1 cellular context compared by ENCODE assay signal in the genomic region with DNA sequence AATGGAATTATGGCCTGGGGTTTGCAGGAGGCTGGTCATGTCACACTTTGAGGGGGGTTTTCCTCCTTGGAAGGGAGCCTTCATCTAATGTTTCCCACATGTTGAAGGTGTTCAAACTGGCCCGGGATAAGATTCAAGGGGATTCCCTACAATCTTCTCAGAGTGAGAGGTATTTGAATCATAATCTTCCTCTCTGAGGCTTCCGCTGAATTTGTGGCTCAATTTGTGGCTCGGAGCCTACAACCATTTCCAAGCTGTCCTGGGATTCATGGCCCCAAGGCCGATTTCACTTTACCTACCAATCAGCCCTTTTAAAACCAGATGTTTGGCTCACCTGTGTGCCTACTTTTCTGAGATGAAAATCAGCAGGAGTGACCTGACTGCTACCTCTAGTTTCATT.
TF ChIP-seq lines count a peak whose summit lies in the region.

No MANE protein-coding gene starts in this region.

TF ChIP-seq in IMR-90, 13 proteins besides CTCF, POLR2A, EP300 and RAD21:
- TF ChIP-seq CHD1 (IDR thresholded peaks at IDR 0.05; ENCODE audit: low read depth, low read length) (no peak), SMC3 (IDR thresholded peaks at IDR 0.05; ENCODE audit: low read depth, low read length) (no peak), RCOR1 (IDR thresholded peaks at IDR 0.05; ENCODE audit: insufficient replicate concordance, low read length) (no peak), MXI1 (IDR thresholded peaks at IDR 0.05; ENCODE audit: borderline replicate concordance, low read depth, low read length) (no peak), CEBPB (IDR thresholded peaks at IDR 0.05; ENCODE audit: low read depth, low read length) (no peak), MAFK (IDR thresholded peaks at IDR 0.05; ENCODE audit: low read depth, low read length) (no peak), BHLHE40 (IDR thresholded peaks at IDR 0.05; ENCODE audit: low read depth, low read length) (no peak), NFE2L2 (IDR thresholded peaks at IDR 0.05; ENCODE audit: low read depth, low read length) (no peak), RFX5 (IDR thresholded peaks at IDR 0.05; ENCODE audit: low read depth, low read length) (no peak), MAZ (IDR thresholded peaks at IDR 0.05; ENCODE audit: borderline replicate concordance, low read depth, low read length) (no peak), FOS (IDR thresholded peaks at IDR 0.05; ENCODE audit: low read depth, low read length) (no peak), ELK1 (IDR thresholded peaks at IDR 0.05; ENCODE audit: borderline replicate concordance, low read depth, low read length) (no peak)
- TF ChIP-seq, protein P1, sequence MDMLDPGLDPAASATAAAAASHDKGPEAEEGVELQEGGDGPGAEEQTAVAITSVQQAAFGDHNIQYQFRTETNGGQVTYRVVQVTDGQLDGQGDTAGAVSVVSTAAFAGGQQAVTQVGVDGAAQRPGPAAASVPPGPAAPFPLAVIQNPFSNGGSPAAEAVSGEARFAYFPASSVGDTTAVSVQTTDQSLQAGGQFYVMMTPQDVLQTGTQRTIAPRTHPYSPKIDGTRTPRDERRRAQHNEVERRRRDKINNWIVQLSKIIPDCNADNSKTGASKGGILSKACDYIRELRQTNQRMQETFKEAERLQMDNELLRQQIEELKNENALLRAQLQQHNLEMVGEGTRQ (IDR thresholded peaks at IDR 0.05; ENCODE audit: low read depth, low read length), result no peak
TF ChIP-seq in IMR-90: peak in this region for 0.
